Comparison of ENCODE assay signal across 6 cellular contexts in genomic region chr18:78655921-78656320, GRCh38.
"Had no signal": no experiment of that assay in that cellular context is flagged by ENCODE, and none has a peak within 500 bp of the region (broad histone marks: within the 10 kb centered on the region; RNA-seq: fewer than 3 reads in every experiment).

No MANE protein-coding gene starts in this region.

- H2AFZ ChIP-seq: GM23248 had no signal

- H3K4me1 ChIP-seq: HAP-1 had no signal

- DNase-seq: GM23248, GOT3, H7, HFFc6 had no signal

- H3K9me3 ChIP-seq: HAP-1 had no signal

- H3K27ac ChIP-seq: GM23248, HL-60 had no signal

- H3K36me3 ChIP-seq: HAP-1 had no signal

- H3K4me3 ChIP-seq: GM23248, HAP-1 had no signal
